14 cellular contexts compared by ENCODE assay signal in genomic region chr5:174736351-174736721, GRCh38. TPM values are rescaled to one million over a fixed set of nuclear protein-coding genes. Genes with fewer than 3 reads are reported as not detected.
DNase-seq lines count a peak whose midpoint lies in the region; ATAC-seq and TF ChIP-seq lines count a peak whose summit lies in the region.
"Had no signal": no experiment of that assay in that cellular context is flagged by ENCODE, and none has a peak within 500 bp of the region (broad histone marks: within the 10 kb centered on the region; RNA-seq: fewer than 3 reads in every experiment).

No MANE protein-coding gene starts in this region.

- H3K9me3 Mint-ChIP-seq in WTC11: no peaks in the 10 kb centered on the region
- H3K9me3 Mint-ChIP-seq: stimulated activated naive CD8-positive, alpha-beta T cell treated with anti-CD3 and anti-CD28 coated beads, Interleukin-15, Interleukin-2, amounts not matched to agents 100 ng/mL and 50 ng/mL, for 24 hours had no signal

- ATAC-seq in WTC11 (no peak), foreskin keratinocyte (peak; percentile 45), GM21529 (IDR thresholded peaks at IDR 0.05; ENCODE audit: unreplicated experiment) (no peak), HG02571 (IDR thresholded peaks at IDR 0.05; ENCODE audit: unreplicated experiment) (no peak), GM19463 (IDR thresholded peaks at IDR 0.05; ENCODE audit: unreplicated experiment) (no peak)

- no peak overlapping the region for H3K27ac Mint-ChIP-seq in WTC11
- H3K27ac Mint-ChIP-seq: stimulated activated naive CD8-positive, alpha-beta T cell treated with anti-CD3 and anti-CD28 coated beads, Interleukin-15, Interleukin-2, amounts not matched to agents 100 ng/mL and 50 ng/mL, for 24 hours had no signal

- peaks cover 54% of the 10 kb centered on the region for H3K27me3 ChIP-seq in foreskin keratinocyte

- peak; percentile 92 for DNase-seq in H4 (ENCODE audit: low spot score)
- DNase-seq in WTC11 (ENCODE audit: low spot score): no peak
- DNase-seq in foreskin keratinocyte: peak in 1 of 2 donors; percentile 72
- peak; percentile 49 for DNase-seq in stromal cell of bone marrow (ENCODE audit: low read depth)
- no peak for DNase-seq in AML-193 (lab: John Stamatoyannopoulos, UW)
- DNase-seq: activated CD4-positive, alpha-beta T cell treated with anti-CD3 and anti-CD28 coated beads, Interleukin-2, amount 50 U/mL, for 4 hours; activated gamma-delta T cell treated with Interleukin-2 at 50 U/mL for 16 hours; DMS79 treated with DMSO at 0.1 percent for 48 hours; stimulated activated CD4-positive, alpha-beta T cell treated with anti-CD3 and anti-CD28 coated beads, Interleukin-2, amount 100 ng/mL, for 48 hours; SW 1271 had no signal

- POLR2A ChIA-PET in WTC11 (lab: Charles Lee): no interaction called here

- H3K4me1 ChIP-seq in foreskin keratinocyte: no peaks in the 10 kb centered on the region

- peak overlapping the region; percentile 74 for H3K4me3 Mint-ChIP-seq in WTC11
- H3K4me3 Mint-ChIP-seq: stimulated activated naive CD8-positive, alpha-beta T cell treated with anti-CD3 and anti-CD28 coated beads, Interleukin-15, Interleukin-2, amounts not matched to agents 100 ng/mL and 50 ng/mL, for 24 hours had no signal

- H3K4me1 Mint-ChIP-seq in WTC11: peaks cover 48% of the 10 kb centered on the region

- H3K27ac ChIP-seq in foreskin keratinocyte: no peak overlapping the region

- no peak for TF ChIP-seq CTCF in WTC11 (IDR thresholded peaks at IDR 0.05)
- TF ChIP-seq CTCF in foreskin keratinocyte (conservative IDR thresholded peaks at IDR 0.05): no peak

- no peaks in the 10 kb centered on the region for H3K36me3 Mint-ChIP-seq in WTC11

- CTCF ChIA-PET in WTC11 (lab: Charles Lee): interaction anchor here (0.6 to 3.6 kb wide), 7 partner anchors 9 to 399 kb away, joined by 3 to 31 read pairs (median 4); no protein-coding TSS in a partner anchor

- peaks cover 78% of the 10 kb centered on the region for H3K27me3 Mint-ChIP-seq in WTC11 (ENCODE audit: low read depth)

TF ChIP-seq in WTC11, 78 proteins besides CTCF, POLR2A, EP300 and RAD21:
- TF ChIP-seq SMAD4 (CRISPR knock-in tag; IDR thresholded peaks at IDR 0.05): no peak
- no peak for TF ChIP-seq ZNF138 (CRISPR knock-in tag; conservative IDR thresholded peaks at IDR 0.05)
- no peak for TF ChIP-seq ZBTB43 (CRISPR knock-in tag; IDR thresholded peaks at IDR 0.05)
- no peak for TF ChIP-seq NR1H2 (CRISPR knock-in tag; IDR thresholded peaks at IDR 0.05)
- TF ChIP-seq MXD4 (CRISPR knock-in tag; IDR thresholded peaks at IDR 0.05; ENCODE audit: borderline replicate concordance): no peak

RNA-seq across cellular contexts. Expression of gene MSX2, which starts 12.0 kb away (rescaled TPM):
- total RNA-seq in H4 (2014; rRNA removed; shearing (Covaris generic)): 71.1 and 73.6 TPM in 2 replicates
- total RNA-seq in WTC11 (2021) (0.73 to 0.94 TPM (median 0.83 TPM) in 3 replicates), foreskin keratinocyte (2.8 and 4.0 TPM in 2 replicates)
- polyA plus RNA-seq in foreskin keratinocyte: 3.8 and 3.9 TPM in 2 replicates

Comparison
In these comparisons a context has a peak if more than half of its experiments do, and no peak if none do; other contexts are left out.
1. DNase-seq: peak in H4 (single experiment) and stromal cell of bone marrow (single experiment); none in WTC11 (single experiment) and AML-193 (0 of 2).
2. RNA of gene MSX2, which starts 12.0 kb away (total RNA-seq): 71.1 to 73.6 TPM in H4; 2.8 to 4.0 TPM in foreskin keratinocyte and 0.73 to 0.94 TPM in WTC11; every median in the first group is over 10 times any median in the second.